ENCODE assay signal across 18 cellular contexts in the genomic region with DNA sequence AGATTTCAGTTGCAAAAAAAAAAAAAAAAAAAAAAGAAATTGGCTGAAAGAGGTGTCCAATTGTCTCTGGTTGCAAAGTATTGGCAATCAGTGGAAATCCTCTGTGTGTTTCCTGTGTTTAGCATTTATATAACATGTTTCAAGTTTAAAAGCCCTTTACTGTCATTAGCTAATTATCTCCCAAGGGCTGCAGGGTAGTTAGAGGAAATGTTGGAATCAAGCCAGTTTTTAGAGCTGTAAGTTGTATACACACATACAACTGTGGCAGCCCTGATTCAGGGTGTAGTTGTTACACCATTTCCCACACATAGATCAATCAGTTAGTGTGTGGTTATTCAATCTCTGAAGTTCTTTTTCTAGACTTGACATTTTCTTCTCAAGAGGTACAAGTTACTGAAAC. TPM values are rescaled to one million over a fixed set of nuclear protein-coding genes. Genes with fewer than 3 reads are reported as not detected.
DNase-seq lines count a peak whose midpoint lies in the region; ATAC-seq lines count a peak whose summit lies in the region.
"Had no signal": no experiment of that assay in that cellular context is flagged by ENCODE, and none has a peak within 500 bp of the region (broad histone marks: within the 10 kb centered on the region; RNA-seq: fewer than 3 reads in every experiment).

No MANE protein-coding gene starts in this region.

- H3K4me1 Mint-ChIP-seq in naive thymus-derived CD4-positive, alpha-beta T cell: no peaks in the 10 kb centered on the region

- no peaks in the 10 kb centered on the region for H3K36me3 ChIP-seq in naive thymus-derived CD4-positive, alpha-beta T cell (ENCODE audit: control insufficient read depth in 2 of 3, insufficient read depth in 3 of 3, low read length in 3 of 3)
- H3K36me3 ChIP-seq: transverse colon had no signal

- H3K27me3 Mint-ChIP-seq in naive thymus-derived CD4-positive, alpha-beta T cell: peaks cover 0 to 13% (median 3%) of the 10 kb centered on the region in 5 donors

- no peak for ATAC-seq in naive thymus-derived CD4-positive, alpha-beta T cell
- ATAC-seq in HG02970 (IDR thresholded peaks at IDR 0.05; ENCODE audit: low FRiP score, unreplicated experiment): no peak
- ATAC-seq: effector memory CD8-positive, alpha-beta T cell had no signal

- POLR2A ChIA-PET in naive thymus-derived CD4-positive, alpha-beta T cell (lab: Charles Lee): interaction anchor here (0.5 to 0.6 kb wide), 2 partner anchors 34 to 123 kb away, joined by 4 read pairs; no protein-coding TSS in a partner anchor

- H3K27ac ChIP-seq in naive thymus-derived CD4-positive, alpha-beta T cell (ENCODE audit: low read depth, low read length): no peak overlapping the region
- H3K27ac ChIP-seq: transverse colon had no signal

- H3K4me3 Mint-ChIP-seq in naive thymus-derived CD4-positive, alpha-beta T cell: no peak overlapping the region
- H3K4me3 Mint-ChIP-seq: effector memory CD8-positive, alpha-beta T cell had no signal

- CTCF ChIA-PET in naive thymus-derived CD4-positive, alpha-beta T cell (lab: Charles Lee): interaction anchor here (1.1 to 2.9 kb wide), 3 partner anchors 143 to 181 kb away, joined by 5 to 17 read pairs (median 5); no protein-coding TSS in a partner anchor

- no peak overlapping the region for H3K27ac Mint-ChIP-seq in naive thymus-derived CD4-positive, alpha-beta T cell
- H3K27ac Mint-ChIP-seq: effector memory CD8-positive, alpha-beta T cell had no signal

- no peaks in the 10 kb centered on the region for H3K36me3 Mint-ChIP-seq in naive thymus-derived CD4-positive, alpha-beta T cell

- intact Hi-C loops in naive thymus-derived CD4-positive, alpha-beta T cell (cut with micrococcal nuclease): loop anchor here (2.0 to 10.0 kb wide), 3 partner anchors 353 to 467 kb away; a partner anchor contains a TSS

- no peak overlapping the region for H3K4me3 ChIP-seq in naive thymus-derived CD4-positive, alpha-beta T cell (ENCODE audit: low read length)
- H3K4me3 ChIP-seq: transverse colon had no signal

- H3K9me3 ChIP-seq in naive thymus-derived CD4-positive, alpha-beta T cell (ENCODE audit: control insufficient read depth in 2 of 3, low read length in 3 of 3): no peaks in the 10 kb centered on the region
- H3K9me3 ChIP-seq: transverse colon had no signal

- DNase-seq in DMS153 (lab: John Stamatoyannopoulos, UW) (peak; percentile 62), NCI-H1105 treated with DMSO at 0.1 percent for 48 hours (lab: John Stamatoyannopoulos, UW) (peak; percentile 95), NCI-H2171 treated with DMSO at 0.1 percent for 48 hours (lab: John Stamatoyannopoulos, UW) (peak; percentile 59), dermis blood vessel endothelial cell (peak; percentile 29), anterior cingulate cortex (lab: John Stamatoyannopoulos, UW) (no peak), MV-4-11 (lab: John Stamatoyannopoulos, UW) (no peak)
- no peak for DNase-seq in naive thymus-derived CD4-positive, alpha-beta T cell
- DNase-seq: activated gamma-delta T cell treated with Interleukin-2 at 50 U/mL for 16 hours; amygdala; cerebellar nuclear complex; effector memory CD8-positive, alpha-beta T cell; H7; Kasumi-1; NCI-H446 treated with DMSO at 0.1 percent for 48 hours; stimulated activated naive CD4-positive, alpha-beta T cell; T1000; transverse colon had no signal

- H3K27me3 ChIP-seq in naive thymus-derived CD4-positive, alpha-beta T cell (ENCODE audit: control insufficient read depth in 2 of 2, insufficient read depth in 2 of 2, low read length in 2 of 2): no peaks in the 10 kb centered on the region
- H3K27me3 ChIP-seq: transverse colon had no signal

- no peaks in the 10 kb centered on the region for H3K4me1 ChIP-seq in naive thymus-derived CD4-positive, alpha-beta T cell (ENCODE audit: control insufficient read depth in 2 of 2, insufficient read depth in 2 of 2, low read length in 2 of 2)

- H3K9me3 Mint-ChIP-seq in naive thymus-derived CD4-positive, alpha-beta T cell: no peaks in the 10 kb centered on the region
- H3K9me3 Mint-ChIP-seq: effector memory CD8-positive, alpha-beta T cell had no signal

RNA-seq across cellular contexts. Expression of a gene that starts 8.9 kb away (rescaled TPM):
- 9.3 and 9.9 TPM in 2 replicates for total RNA-seq in dermis blood vessel endothelial cell
- total RNA-seq in naive thymus-derived CD4-positive, alpha-beta T cell: 10 to 100 TPM; 17.3 to 52.5 (median 23.5) TPM
- 1 to 10 TPM; 3.6 to 8.0 TPM for polyA plus RNA-seq in naive thymus-derived CD4-positive, alpha-beta T cell

Comparison
In these comparisons a context has a peak if more than half of its experiments do, and no peak if none do; other contexts are left out.
1. DNase-seq: peak in DMS153 (single experiment), NCI-H1105 treated with DMSO at 0.1 percent for 48 hours (single experiment), NCI-H2171 treated with DMSO at 0.1 percent for 48 hours (single experiment) and dermis blood vessel endothelial cell (single experiment); none in naive thymus-derived CD4-positive, alpha-beta T cell (0 of 9), anterior cingulate cortex (0 of 58) and MV-4-11 (single experiment).